ENCODE assay signal across 8 cellular contexts in the genomic region with DNA sequence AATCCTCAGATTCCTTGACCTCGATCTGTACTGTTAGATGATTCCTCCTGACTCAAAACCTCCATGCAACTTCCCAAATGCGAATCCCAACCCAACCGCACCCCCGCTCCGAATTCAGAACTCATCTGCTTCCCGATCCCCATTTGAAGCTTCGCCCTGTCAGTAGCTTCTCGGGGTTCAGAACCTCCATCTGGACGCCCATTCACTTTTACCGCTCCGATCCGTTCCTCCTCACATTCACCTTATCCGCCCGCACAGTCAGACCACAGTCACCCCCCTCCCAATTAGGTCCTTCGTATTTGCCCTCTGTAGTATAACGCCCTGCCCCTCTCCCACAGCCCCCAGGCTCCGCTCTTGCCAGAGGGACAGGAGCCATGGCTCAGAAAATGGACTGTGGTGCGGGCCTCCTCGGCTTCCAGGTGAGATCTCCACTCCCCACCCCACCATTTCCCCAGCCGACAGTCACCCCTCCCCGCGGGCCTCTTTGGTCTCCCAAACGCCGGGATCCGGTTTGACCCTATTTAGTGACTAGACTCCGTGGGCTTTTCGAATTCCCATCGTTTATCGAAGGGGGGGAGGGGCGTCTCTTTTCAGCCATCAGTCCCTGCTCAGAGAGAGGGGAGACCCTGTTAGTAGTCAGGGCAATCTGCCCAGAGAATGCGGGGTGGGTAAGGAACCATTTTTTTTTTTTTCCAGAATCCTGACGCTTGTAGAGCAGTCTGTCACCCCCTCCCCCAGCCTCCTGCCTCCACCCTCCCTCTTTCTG. TPM values are rescaled to one million over a fixed set of nuclear protein-coding genes. Genes with fewer than 3 reads are reported as not detected.
DNase-seq lines count a peak whose midpoint lies in the region; ATAC-seq and TF ChIP-seq lines count a peak whose summit lies in the region.

No MANE protein-coding gene starts in this region.

- H3K9me3 ChIP-seq in muscle layer of colon (ENCODE audit: low read length) (no peaks in the 10 kb centered on the region), aorta (ENCODE audit: control insufficient read depth, low read length) (no peaks in the 10 kb centered on the region)

- H3K4me1 ChIP-seq in muscle layer of colon (ENCODE audit: insufficient read depth, low read length) (peaks cover 12% of the 10 kb centered on the region), aorta (ENCODE audit: control insufficient read depth in 1 of 2, insufficient read depth in 2 of 2, low read length in 2 of 2) (no peaks in the 10 kb centered on the region)

- H3K27me3 ChIP-seq in muscle layer of colon (ENCODE audit: control insufficient read depth in 1 of 2, insufficient read depth in 2 of 2, low read length in 2 of 2) (no peaks in the 10 kb centered on the region), aorta (ENCODE audit: control insufficient read depth in 1 of 2, insufficient read depth in 2 of 2, low read length in 1 of 2) (no peaks in the 10 kb centered on the region)

- peaks cover 15% of the 10 kb centered on the region for H3K36me3 ChIP-seq in muscle layer of colon (ENCODE audit: insufficient read depth, low read length)
- peaks cover 0 to 3% of the 10 kb centered on the region in 2 donors for H3K36me3 ChIP-seq in aorta (ENCODE audit: control insufficient read depth in 1 of 2, insufficient read depth in 2 of 2, low read length in 1 of 2)

- no peaks in the 10 kb centered on the region for H3K27me3 Mint-ChIP-seq in T-helper 2 cell treated with Interferon-gamma antibody and Interleukin-4, amounts not matched to agents 5 μg/mL and 100 μg/mL, for 36 hours (ENCODE audit: low read depth)
- H3K27me3 Mint-ChIP-seq in endothelial cell (ENCODE audit: unreplicated experiment): peaks cover 9% of the 10 kb centered on the region

- 0 to 30% methylated on average over 30 to 32 of the region's 32 CpGs for WGBS in aorta, 2 donors

- intact Hi-C loops in aorta (cut with DNase I): loop anchor here in 1 of 2 donors (10.0 kb wide), 1 partner anchor 399 kb away; a partner anchor contains a TSS

- peaks cover 11% of the 10 kb centered on the region for H3K36me3 Mint-ChIP-seq in T-helper 2 cell treated with Interferon-gamma antibody and Interleukin-4, amounts not matched to agents 5 μg/mL and 100 μg/mL, for 36 hours (ENCODE audit: low read depth)
- peaks cover 19% of the 10 kb centered on the region for H3K36me3 Mint-ChIP-seq in endothelial cell (ENCODE audit: low read depth, unreplicated experiment)

- peak overlapping the region; percentile 73 for H3K4me3 ChIP-seq in AG09309 (ENCODE audit: control insufficient read depth, low read depth, low read length)
- H3K4me3 ChIP-seq in HFF-Myc (replicated peaks; ENCODE audit: low read depth, low read length): peak overlapping the region; percentile 68
- peak overlapping the region; percentile 47 to 84 for H3K4me3 ChIP-seq in muscle layer of colon (ENCODE audit: low read depth in 1 of 2, low read length in 2 of 2)
- H3K4me3 ChIP-seq in aorta (ENCODE audit: low read length in 2 of 2): peak overlapping the region; percentile 52 to 58

- H3K27ac ChIP-seq in muscle layer of colon (ENCODE audit: low read depth, low read length): peak overlapping the region; percentile 47
- peak overlapping the region in 1 of 2 donors; percentile 72 for H3K27ac ChIP-seq in aorta (ENCODE audit: low read depth in 1 of 2, low read length in 2 of 2)

- H3K4me1 Mint-ChIP-seq in T-helper 2 cell treated with Interferon-gamma antibody and Interleukin-4, amounts not matched to agents 5 μg/mL and 100 μg/mL, for 36 hours (ENCODE audit: low read depth): peaks cover 24% of the 10 kb centered on the region
- peaks cover 6% of the 10 kb centered on the region for H3K4me1 Mint-ChIP-seq in endothelial cell (ENCODE audit: unreplicated experiment)

- peak overlapping the region; percentile 83 for H3K27ac Mint-ChIP-seq in T-helper 2 cell treated with Interferon-gamma antibody and Interleukin-4, amounts not matched to agents 5 μg/mL and 100 μg/mL, for 36 hours
- H3K27ac Mint-ChIP-seq in endothelial cell (ENCODE audit: unreplicated experiment): peak overlapping the region; percentile 89

- DNase-seq in AG09309 (ENCODE audit: low read depth): no peak
- DNase-seq in HFF-Myc (ENCODE audit: extremely low read depth, low read depth): no peak
- DNase-seq in T-helper 2 cell treated with Interferon-gamma antibody and Interleukin-4, amounts not matched to agents 5 μg/mL and 100 μg/mL, for 36 hours (ENCODE audit: low spot score): no peak
- DNase-seq in endothelial cell (ENCODE audit: low spot score): peak; percentile 5
- DNase-seq in aorta: peak in 1 of 2 donors; percentile 65

- H3K9ac ChIP-seq in muscle layer of colon (ENCODE audit: low read length): peak overlapping the region; percentile 57

- ATAC-seq in aorta (ENCODE audit: low FRiP score) (peak; percentile 9), HG03520 (IDR thresholded peaks at IDR 0.05; ENCODE audit: unreplicated experiment) (no peak), GM21360 (IDR thresholded peaks at IDR 0.05; ENCODE audit: unreplicated experiment) (no peak)

- no peaks in the 10 kb centered on the region for H3K9me3 Mint-ChIP-seq in T-helper 2 cell treated with Interferon-gamma antibody and Interleukin-4, amounts not matched to agents 5 μg/mL and 100 μg/mL, for 36 hours
- H3K9me3 Mint-ChIP-seq in endothelial cell (ENCODE audit: unreplicated experiment): no peaks in the 10 kb centered on the region

- H3K4me3 Mint-ChIP-seq in T-helper 2 cell treated with Interferon-gamma antibody and Interleukin-4, amounts not matched to agents 5 μg/mL and 100 μg/mL, for 36 hours: peak overlapping the region; percentile 96
- H3K4me3 Mint-ChIP-seq in endothelial cell (ENCODE audit: unreplicated experiment): peak overlapping the region; percentile 98

- TF ChIP-seq CTCF in AG09309 (IDR thresholded peaks at IDR 0.05; ENCODE audit: control insufficient read depth, insufficient read depth, low read depth, low read length, missing control alignments): no peak
- TF ChIP-seq CTCF in HFF-Myc (IDR thresholded peaks at IDR 0.05; ENCODE audit: low read depth, low read length, missing control alignments): no peak
- no peak for TF ChIP-seq CTCF in endothelial cell (IDR thresholded peaks at IDR 0.05; ENCODE audit: unreplicated experiment)

RNA-seq across cellular contexts. Expression of a gene that starts 0.7 kb away (rescaled TPM):
- total RNA-seq in endothelial cell (ENCODE audit: unreplicated experiment) (196 TPM), aorta (10 to 100 TPM; 82.2 to 91.2 TPM)
- 10 to 100 TPM; 26.7 to 57.9 TPM for polyA plus RNA-seq in aorta
